Comparison of ENCODE assay signal across 21 cellular contexts in genomic region chr15:27485265-27485664, GRCh38.
"Had no signal": no experiment of that assay in that cellular context is flagged by ENCODE, and none has a peak within 500 bp of the region (broad histone marks: within the 10 kb centered on the region; RNA-seq: fewer than 3 reads in every experiment).

No MANE protein-coding gene starts in this region.

- H3K27me3 ChIP-seq: esophagus squamous epithelium, left lung, neutrophil, right lobe of liver, tibial artery, upper lobe of left lung, vagina had no signal

- FAIRE-seq: keratinocyte had no signal

- ATAC-seq: effector memory CD8-positive, alpha-beta T cell; left lung; naive thymus-derived CD4-positive, alpha-beta T cell; psoas muscle; right lobe of liver; stimulated activated effector memory CD8-positive, alpha-beta T cell treated with anti-CD3 and anti-CD28 coated beads, Interleukin-12 subunit alpha, Interleukin-12 subunit beta, amount 100 ng/mL, for 72 hours; stimulated activated naive CD8-positive, alpha-beta T cell treated with anti-CD3 and anti-CD28 coated beads, Interleukin-15, Interleukin-2, amounts not matched to agents 100 U/mL and 50 U/mL, for 24 hours had no signal

- H3K9me3 ChIP-seq: esophagus squamous epithelium, left lung, neutrophil, psoas muscle, right lobe of liver, tibial artery, upper lobe of left lung, vagina had no signal

- H3K4me1 ChIP-seq: left lung, psoas muscle, right lobe of liver, tibial artery, upper lobe of left lung, vagina had no signal

- DNase-seq: effector memory CD8-positive, alpha-beta T cell; esophagus squamous epithelium; foreskin fibroblast; immature natural killer cell; left lung; mesenchymal stem cell; naive thymus-derived CD4-positive, alpha-beta T cell; nephron progenitor cell; psoas muscle; retina; right lobe of liver; stimulated activated CD4-positive, alpha-beta T cell treated with anti-CD3 and anti-CD28 coated beads, Interleukin-4, amount 100 ng/mL, for 1 hour; stimulated activated CD8-positive, alpha-beta memory T cell treated with anti-CD3 and anti-CD28 coated beads, Interleukin-4, amount 100 ng/mL, for 48 hours; stimulated activated naive CD8-positive, alpha-beta T cell treated with anti-CD3 and anti-CD28 coated beads, Interleukin-15, Interleukin-2, amounts not matched to agents 100 U/mL and 50 U/mL, for 24 hours; tibial artery; upper lobe of left lung had no signal

- H3K27ac ChIP-seq: esophagus squamous epithelium, left lung, neutrophil, psoas muscle, right lobe of liver, tibial artery, upper lobe of left lung, vagina had no signal

- H3K4me3 ChIP-seq: esophagus squamous epithelium, left lung, lung, psoas muscle, right lobe of liver, tibial artery, upper lobe of left lung, vagina had no signal

- H3K36me3 ChIP-seq: esophagus squamous epithelium, left lung, neutrophil, right lobe of liver, tibial artery, upper lobe of left lung, vagina had no signal
